Comparison of ENCODE assay signal across 1 cellular context in the genomic region with DNA sequence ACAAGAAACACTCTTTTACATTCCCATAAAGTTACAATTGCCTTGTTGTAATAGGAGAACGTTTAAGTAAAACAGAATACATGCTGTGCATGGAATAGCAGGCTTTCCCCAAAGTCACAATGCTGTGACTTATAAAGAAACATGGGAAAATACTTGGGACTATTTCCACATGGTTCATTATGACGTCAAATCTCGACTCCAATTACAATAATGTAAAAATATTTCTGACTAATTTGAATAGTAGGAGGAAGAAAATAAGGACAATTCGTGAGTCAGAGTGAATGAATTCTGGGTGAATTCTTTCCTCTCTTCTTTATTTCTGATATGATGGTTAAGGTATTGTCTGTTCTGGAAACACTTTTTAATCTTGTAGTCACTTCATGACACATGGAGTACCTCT.
TF ChIP-seq lines count a peak whose summit lies in the region.

No MANE protein-coding gene starts in this region.

TF ChIP-seq in SK-N-SH, 30 proteins besides CTCF, POLR2A, EP300 and RAD21 (continued from another document):
- TF ChIP-seq, protein P1, sequence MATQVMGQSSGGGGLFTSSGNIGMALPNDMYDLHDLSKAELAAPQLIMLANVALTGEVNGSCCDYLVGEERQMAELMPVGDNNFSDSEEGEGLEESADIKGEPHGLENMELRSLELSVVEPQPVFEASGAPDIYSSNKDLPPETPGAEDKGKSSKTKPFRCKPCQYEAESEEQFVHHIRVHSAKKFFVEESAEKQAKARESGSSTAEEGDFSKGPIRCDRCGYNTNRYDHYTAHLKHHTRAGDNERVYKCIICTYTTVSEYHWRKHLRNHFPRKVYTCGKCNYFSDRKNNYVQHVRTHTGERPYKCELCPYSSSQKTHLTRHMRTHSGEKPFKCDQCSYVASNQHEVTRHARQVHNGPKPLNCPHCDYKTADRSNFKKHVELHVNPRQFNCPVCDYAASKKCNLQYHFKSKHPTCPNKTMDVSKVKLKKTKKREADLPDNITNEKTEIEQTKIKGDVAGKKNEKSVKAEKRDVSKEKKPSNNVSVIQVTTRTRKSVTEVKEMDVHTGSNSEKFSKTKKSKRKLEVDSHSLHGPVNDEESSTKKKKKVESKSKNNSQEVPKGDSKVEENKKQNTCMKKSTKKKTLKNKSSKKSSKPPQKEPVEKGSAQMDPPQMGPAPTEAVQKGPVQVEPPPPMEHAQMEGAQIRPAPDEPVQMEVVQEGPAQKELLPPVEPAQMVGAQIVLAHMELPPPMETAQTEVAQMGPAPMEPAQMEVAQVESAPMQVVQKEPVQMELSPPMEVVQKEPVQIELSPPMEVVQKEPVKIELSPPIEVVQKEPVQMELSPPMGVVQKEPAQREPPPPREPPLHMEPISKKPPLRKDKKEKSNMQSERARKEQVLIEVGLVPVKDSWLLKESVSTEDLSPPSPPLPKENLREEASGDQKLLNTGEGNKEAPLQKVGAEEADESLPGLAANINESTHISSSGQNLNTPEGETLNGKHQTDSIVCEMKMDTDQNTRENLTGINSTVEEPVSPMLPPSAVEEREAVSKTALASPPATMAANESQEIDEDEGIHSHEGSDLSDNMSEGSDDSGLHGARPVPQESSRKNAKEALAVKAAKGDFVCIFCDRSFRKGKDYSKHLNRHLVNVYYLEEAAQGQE (IDR thresholded peaks at IDR 0.05; ENCODE audit: low read depth, low read length): no peak
- TF ChIP-seq, protein P2, sequence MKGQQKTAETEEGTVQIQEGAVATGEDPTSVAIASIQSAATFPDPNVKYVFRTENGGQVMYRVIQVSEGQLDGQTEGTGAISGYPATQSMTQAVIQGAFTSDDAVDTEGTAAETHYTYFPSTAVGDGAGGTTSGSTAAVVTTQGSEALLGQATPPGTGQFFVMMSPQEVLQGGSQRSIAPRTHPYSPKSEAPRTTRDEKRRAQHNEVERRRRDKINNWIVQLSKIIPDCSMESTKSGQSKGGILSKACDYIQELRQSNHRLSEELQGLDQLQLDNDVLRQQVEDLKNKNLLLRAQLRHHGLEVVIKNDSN (IDR thresholded peaks at IDR 0.05; ENCODE audit: borderline replicate concordance, low read depth): no peak
- no peak for TF ChIP-seq RCOR1 (IDR thresholded peaks at IDR 0.05; ENCODE audit: low read length)
- no peak for TF ChIP-seq SIN3A (IDR thresholded peaks at IDR 0.05; ENCODE audit: borderline replicate concordance, low read depth, low read length)
- TF ChIP-seq CHD2 (IDR thresholded peaks at IDR 0.05; ENCODE audit: low read length, partially characterized antibody): no peak
- no peak for TF ChIP-seq ZBTB33 (IDR thresholded peaks at IDR 0.05; ENCODE audit: borderline replicate concordance, low read depth)
- no peak for TF ChIP-seq USF2 (IDR thresholded peaks at IDR 0.05; ENCODE audit: borderline replicate concordance, low read depth, low read length)
- no peak for TF ChIP-seq GABPA (IDR thresholded peaks at IDR 0.05; ENCODE audit: low read depth)
- TF ChIP-seq TAF1 (IDR thresholded peaks at IDR 0.05; ENCODE audit: borderline replicate concordance, low read depth, low read length): no peak
- TF ChIP-seq EZH2phosphoT487 (IDR thresholded peaks at IDR 0.05; ENCODE audit: borderline replicate concordance, low read depth): no peak
- no peak for TF ChIP-seq YY1 (IDR thresholded peaks at IDR 0.05; ENCODE audit: low read depth)
- TF ChIP-seq FOSL2 (IDR thresholded peaks at IDR 0.05; ENCODE audit: borderline replicate concordance, low read depth): peak; percentile 60
- no peak; the same call in 1 of the 2 replicates for TF ChIP-seq JUND (IDR thresholded peaks at IDR 0.05)
- TF ChIP-seq, protein P3, sequence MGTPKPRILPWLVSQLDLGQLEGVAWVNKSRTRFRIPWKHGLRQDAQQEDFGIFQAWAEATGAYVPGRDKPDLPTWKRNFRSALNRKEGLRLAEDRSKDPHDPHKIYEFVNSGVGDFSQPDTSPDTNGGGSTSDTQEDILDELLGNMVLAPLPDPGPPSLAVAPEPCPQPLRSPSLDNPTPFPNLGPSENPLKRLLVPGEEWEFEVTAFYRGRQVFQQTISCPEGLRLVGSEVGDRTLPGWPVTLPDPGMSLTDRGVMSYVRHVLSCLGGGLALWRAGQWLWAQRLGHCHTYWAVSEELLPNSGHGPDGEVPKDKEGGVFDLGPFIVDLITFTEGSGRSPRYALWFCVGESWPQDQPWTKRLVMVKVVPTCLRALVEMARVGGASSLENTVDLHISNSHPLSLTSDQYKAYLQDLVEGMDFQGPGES (IDR thresholded peaks at IDR 0.05; ENCODE audit: low read depth, low read length): no peak
